18 cellular contexts compared by ENCODE assay signal in genomic region chr16:10538583-10538982, GRCh38. TPM values are rescaled to one million over a fixed set of nuclear protein-coding genes. Genes with fewer than 3 reads are reported as not detected.
DNase-seq lines count a peak whose midpoint lies in the region; ATAC-seq, FAIRE-seq and TF ChIP-seq lines count a peak whose summit lies in the region.
"Had no signal": no experiment of that assay in that cellular context is flagged by ENCODE, and none has a peak within 500 bp of the region (broad histone marks: within the 10 kb centered on the region; RNA-seq: fewer than 3 reads in every experiment).

No MANE protein-coding gene starts in this region.

- H2AFZ ChIP-seq in PC-9 (no peak overlapping the region), K562 (ENCODE audit: low read depth, low read length) (no peak overlapping the region)
- H2AFZ ChIP-seq: GM23248 had no signal

- CTCF ChIA-PET in PC-9 (lab: Charles Lee) (no interaction called here), K562 (lab: Yijun Ruan, JAX; ENCODE audit: low intra/inter-chr PET ratio) (no interaction called here)

- H3K9me3 ChIP-seq in PC-9 (ENCODE audit: insufficient read depth, low read depth): no peaks in the 10 kb centered on the region
- no peaks in the 10 kb centered on the region for H3K9me3 ChIP-seq in K562 (replicated peaks; ENCODE audit: control insufficient read depth, insufficient read depth, low read depth, low read length)

- TF ChIP-seq RAD21 in K562 (CRISPR knock-in tag; conservative IDR thresholded peaks at IDR 0.05 in 1 of 2, IDR thresholded peaks at IDR 0.05 in 1 of 2): no peak

- peak overlapping the region; percentile 69 for H3K4me2 ChIP-seq in PC-9
- H3K4me2 ChIP-seq in K562 (ENCODE audit: insufficient read depth, low read length): no peak overlapping the region

- no peaks in the 10 kb centered on the region for H3K4me1 Mint-ChIP-seq in stimulated activated effector memory CD8-positive, alpha-beta T cell treated with anti-CD3 and anti-CD28 coated beads, Interleukin-12 subunit alpha, Interleukin-12 subunit beta, amount 100 ng/mL, for 72 hours
- H3K4me1 Mint-ChIP-seq: CD4-positive, alpha-beta memory T cell had no signal

- H3K27ac ChIP-seq in PC-9 (peak overlapping the region; percentile 92), K562 (ENCODE audit: extremely low read depth, low read depth, low read length) (no peak overlapping the region)
- H3K27ac ChIP-seq: GM23248 had no signal

- DNase-seq in PC-9 (no peak), K562 (ENCODE audit: extremely low read depth in 1 of 4, low spot score in 3 of 4) (no peak), NCI-H2107 (lab: John Stamatoyannopoulos, UW) (no peak)
- no peak for DNase-seq in stimulated activated effector memory CD8-positive, alpha-beta T cell treated with anti-CD3 and anti-CD28 coated beads, Interleukin-12 subunit alpha, Interleukin-12 subunit beta, amount 100 ng/mL, for 72 hours (ENCODE audit: low spot score in 2 of 2)
- no peak for DNase-seq in activated T-cell treated with anti-CD3 and anti-CD28 coated beads, Interleukin-2, amount 50 U/mL, for 48 hours
- DNase-seq: C1 segment of cervical spinal cord; CD4-positive, alpha-beta memory T cell; COR-L47; DMS53; DMS79 treated with DMSO at 0.1 percent for 48 hours; GF-D8; GM23248; H7; HCEC 1CT had no signal

- BruUV-seq in PC-9 (replicated peaks; lab: Mats Ljungman, UMichigan) (no TSS peak), K562 (replicated peaks; lab: Mats Ljungman, UMichigan) (no TSS peak)

- no peak overlapping the region; the same call in 1 of the 2 replicates for H3K4me3 ChIP-seq in PC-9
- H3K4me3 ChIP-seq in K562: no peak overlapping the region
- H3K4me3 ChIP-seq: GM23248 had no signal

- 0% methylated on average over 2 of the region's 2 CpGs for WGBS in K562 (ENCODE audit: insufficient coverage, low coverage, missing lambda C conversion rate)

- TF ChIP-seq EP300 in K562 (IDR thresholded peaks at IDR 0.05; ENCODE audit: low read length): no peak

- ATAC-seq in K562 (no peak), GM18861 (IDR thresholded peaks at IDR 0.05; ENCODE audit: unreplicated experiment) (no peak)
- no peak for ATAC-seq in stimulated activated effector memory CD8-positive, alpha-beta T cell treated with anti-CD3 and anti-CD28 coated beads, Interleukin-12 subunit alpha, Interleukin-12 subunit beta, amount 100 ng/mL, for 72 hours

- POLR2A ChIA-PET in PC-9 (lab: Charles Lee; ENCODE audit: unreplicated experiment) (interaction anchor here (0.6 kb wide), 1 partner anchor 404 kb away, joined by 3 read pairs; the partner anchor contains the start of gene DEXI), K562 (lab: Yijun Ruan, JAX) (no interaction called here)

- H3K36me3 ChIP-seq in PC-9 (ENCODE audit: low read depth) (peaks cover 22% of the 10 kb centered on the region), K562 (ENCODE audit: control insufficient read depth, insufficient read depth, low read length) (no peaks in the 10 kb centered on the region)

- no peak overlapping the region for H3K4me3 Mint-ChIP-seq in stimulated activated effector memory CD8-positive, alpha-beta T cell treated with anti-CD3 and anti-CD28 coated beads, Interleukin-12 subunit alpha, Interleukin-12 subunit beta, amount 100 ng/mL, for 72 hours
- H3K4me3 Mint-ChIP-seq: CD4-positive, alpha-beta memory T cell had no signal

- FAIRE-seq in K562 (lab: Jason Lieb, UNC): no peak
- FAIRE-seq: GM12891, GM18507, H1 had no signal

- H3K9ac ChIP-seq in K562 (ENCODE audit: insufficient read depth in 1 of 2, low read depth in 2 of 2, low read length in 2 of 2): no peak overlapping the region
- H3K9ac ChIP-seq: GM23248 had no signal

- no peaks in the 10 kb centered on the region for H4K20me1 ChIP-seq in PC-9 (ENCODE audit: insufficient read depth)
- no peaks in the 10 kb centered on the region for H4K20me1 ChIP-seq in K562 (replicated peaks; ENCODE audit: control insufficient read depth, insufficient read depth, low read length)

- H3K79me2 ChIP-seq in PC-9 (ENCODE audit: low read depth) (peaks cover 17% of the 10 kb centered on the region; the same call in 1 of the 2 replicates), K562 (ENCODE audit: control insufficient read depth, insufficient read depth, low read length) (no peaks in the 10 kb centered on the region)

- no peak for TF ChIP-seq CTCF in PC-9 (conservative IDR thresholded peaks at IDR 0.05)
- no peak for TF ChIP-seq CTCF in K562 (IDR thresholded peaks at IDR 0.05 in 2 of 3, conservative IDR thresholded peaks at IDR 0.05 in 1 of 3; ENCODE audit: insufficient read depth in 2 of 3, low read depth in 1 of 3, low read length in 3 of 3)

- peaks cover 29% of the 10 kb centered on the region for H3F3A ChIP-seq in PC-9 (ENCODE audit: insufficient read depth, low read depth)

- no peaks in the 10 kb centered on the region for H3K9me2 ChIP-seq in PC-9 (ENCODE audit: insufficient read depth)

- H3K27ac Mint-ChIP-seq in stimulated activated effector memory CD8-positive, alpha-beta T cell treated with anti-CD3 and anti-CD28 coated beads, Interleukin-12 subunit alpha, Interleukin-12 subunit beta, amount 100 ng/mL, for 72 hours: peak overlapping the region; percentile 15
- H3K27ac Mint-ChIP-seq: CD4-positive, alpha-beta memory T cell had no signal

- no peaks in the 10 kb centered on the region for H3K36me3 Mint-ChIP-seq in stimulated activated effector memory CD8-positive, alpha-beta T cell treated with anti-CD3 and anti-CD28 coated beads, Interleukin-12 subunit alpha, Interleukin-12 subunit beta, amount 100 ng/mL, for 72 hours
- H3K36me3 Mint-ChIP-seq: CD4-positive, alpha-beta memory T cell had no signal

- H3K9me1 ChIP-seq in K562 (ENCODE audit: control insufficient read depth, insufficient read depth, low read length): no peaks in the 10 kb centered on the region

- H3K4me1 ChIP-seq in PC-9 (replicated peaks; ENCODE audit: insufficient read depth) (peaks cover 72% of the 10 kb centered on the region), K562 (replicated peaks in 1 of 2; ENCODE audit: control insufficient read depth in 2 of 2, insufficient read depth in 2 of 2, low read length in 2 of 2) (no peaks in the 10 kb centered on the region)

- no peaks in the 10 kb centered on the region for H3K27me3 ChIP-seq in PC-9 (ENCODE audit: insufficient read depth, low read depth)
- H3K27me3 ChIP-seq in K562 (ENCODE audit: control insufficient read depth in 2 of 2, insufficient read depth in 2 of 2, low read length in 2 of 2): peaks cover 10 to 40% of the 10 kb centered on the region in 2 experiments; a peak in 4 of 5 replicates

- TF ChIP-seq POLR2A in K562 (conservative IDR thresholded peaks at IDR 0.05): no peak

- in situ Hi-C loops in K562 (cut with MboI): no loop called here

- H3K9me3 Mint-ChIP-seq in stimulated activated effector memory CD8-positive, alpha-beta T cell treated with anti-CD3 and anti-CD28 coated beads, Interleukin-12 subunit alpha, Interleukin-12 subunit beta, amount 100 ng/mL, for 72 hours: no peaks in the 10 kb centered on the region
- H3K9me3 Mint-ChIP-seq: CD4-positive, alpha-beta memory T cell had no signal

- intact Hi-C loops in PC-9 (cut with micrococcal nuclease; ENCODE audit: unreplicated experiment): loop anchor here (2.0 kb wide), 1 partner anchor 40 kb away; no protein-coding TSS in a partner anchor
- intact Hi-C loops in K562 (cut with micrococcal nuclease): no loop called here

TF ChIP-seq in K562, 482 proteins besides CTCF, POLR2A, EP300 and RAD21:
- no peak for TF ChIP-seq SIN3A (IDR thresholded peaks at IDR 0.05; ENCODE audit: borderline replicate concordance in 2 of 2, control insufficient read depth in 1 of 2, low read depth in 2 of 2, low read length in 2 of 2)
- TF ChIP-seq ZNF239 (CRISPR knock-in tag; IDR thresholded peaks at IDR 0.05): no peak
- no peak for TF ChIP-seq TAF7 (tag; IDR thresholded peaks at IDR 0.05)
- TF ChIP-seq BCOR (IDR thresholded peaks at IDR 0.05): 0 out of 2 replicates have a peak, but pooled peaks have one; percentile 10
- TF ChIP-seq RUNX1 (IDR thresholded peaks at IDR 0.05; ENCODE audit: low read depth): no peak
- 0 out of 4 replicates have a peak, but pooled peaks of 1 of the 2 experiments have one; percentile 7 for TF ChIP-seq KDM1A (IDR thresholded peaks at IDR 0.05)
- TF ChIP-seq RBM25 (IDR thresholded peaks at IDR 0.05; ENCODE audit: low read depth, low read length, severe bottlenecking): peak; percentile 56
- no peak for TF ChIP-seq KAT7 (CRISPR knock-in tag; IDR thresholded peaks at IDR 0.05; ENCODE audit: borderline replicate concordance)

RNA-seq across cellular contexts. Expression of gene EMP2, which starts 41.8 kb away (rescaled TPM):
- total RNA-seq in PC-9 (2021) (82.5 and 137 TPM in 2 replicates), K562 (2014; rRNA removed) (0.73 and 0.98 TPM in 2 replicates), K562 (2014; rRNA removed; fragmentation: Illumina TruSeq; extraction: Trizol) (2.1 and 2.9 TPM in 2 replicates), K562 (2015; rRNA removed; fragmentation: Illumina TruSeq; extraction: Trizol) (0.76 and 1.4 TPM in 2 replicates), K562 (2021) (3.3 TPM in 2 replicates)
- 5.2 and 10.4 TPM in 2 replicates for total RNA-seq in K562 (2011; cell fraction: chromatin; rRNA removed; ENCODE audit: low replicate concordance)
- 3.8 and 5.5 TPM in 2 replicates for total RNA-seq in K562 (2011; cell fraction: nucleolus; rRNA removed)
- total RNA-seq in K562 (2011; cell fraction: nucleoplasm; rRNA removed): 4.5 and 8.7 TPM in 2 replicates
- polyA plus RNA-seq in K562 (2011; rRNA removed) (5.6 and 6.2 TPM in 2 replicates), K562 (2014; fragmentation: Illumina TruSeq; extraction: Trizol) (3.1 and 3.8 TPM in 2 replicates), K562 (2014; fragmentation: Nextera tagmentation; extraction: Ambion mirVana) (1 to 10 TPM; 3.1 TPM), K562 (2014; rRNA removed) (0.78 and 0.89 TPM in 2 replicates)
- 6.1 and 8.6 TPM in 2 replicates for polyA plus RNA-seq in K562 (2011; cell fraction: cytosol; rRNA removed)
- polyA plus RNA-seq in K562 (2011; cell fraction: nucleus; rRNA removed): 2.2 and 3.7 TPM in 2 replicates
- polyA plus RNA-seq in K562 (2012): 4.0 and 5.3 TPM in 2 replicates
- polyA minus RNA-seq in K562 (2011; rRNA and poly(A)+ RNA removed): 6.8 and 11.1 TPM in 2 replicates
- 3.0 and 3.7 TPM in 2 replicates for polyA minus RNA-seq in K562 (2011; cell fraction: cytosol; rRNA and poly(A)+ RNA removed)
- polyA minus RNA-seq in K562 (2011; cell fraction: nucleus; rRNA and poly(A)+ RNA removed): 1.1 and 1.3 TPM in 2 replicates
- total RNA-seq: CD4-positive, alpha-beta memory T cell had no signal
- polyA plus RNA-seq: CD4-positive, alpha-beta memory T cell had no signal
